In the genomic region with DNA sequence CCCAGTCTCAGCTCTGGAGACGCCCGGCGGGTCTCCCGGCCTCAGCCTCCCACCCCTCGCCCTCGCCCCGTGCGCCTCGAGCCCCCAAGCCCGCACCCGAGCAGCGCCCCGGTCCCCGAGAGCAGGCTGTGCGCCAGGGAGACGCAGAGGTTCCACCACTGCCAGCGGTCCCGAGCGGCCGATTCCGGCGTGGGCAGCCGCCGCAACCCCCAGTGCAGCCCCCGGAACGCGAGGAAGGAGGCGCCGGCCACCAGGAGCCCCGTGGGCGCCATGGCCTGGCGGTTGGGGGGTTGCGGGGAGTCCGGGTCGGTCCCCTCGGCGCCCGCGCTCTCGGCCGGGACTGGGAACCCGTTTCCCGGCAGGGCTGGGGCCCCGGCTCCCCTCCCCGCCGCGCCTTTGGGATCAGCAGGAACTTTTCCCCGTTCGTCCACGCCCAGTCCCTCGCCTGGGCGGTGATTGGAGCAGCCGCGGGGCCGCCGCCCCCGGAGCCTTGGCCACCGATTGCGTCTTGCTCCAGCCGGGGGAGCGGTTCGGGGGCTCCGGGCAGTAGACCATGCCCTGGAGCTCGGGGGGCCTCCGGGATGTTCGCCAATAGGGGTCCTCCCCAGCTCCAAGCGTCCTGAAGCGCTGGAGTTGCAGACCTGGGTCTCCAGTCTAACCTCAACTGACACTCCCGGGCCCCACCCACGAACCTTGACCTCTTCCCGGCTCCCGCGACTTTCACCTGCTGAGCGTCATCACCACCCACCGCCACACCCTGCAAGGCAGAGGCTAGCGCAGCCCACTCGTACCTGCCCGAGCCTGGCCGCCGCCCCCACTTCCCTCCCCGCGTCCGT, we compare ENCODE assay signal across 8 cellular contexts. TPM values are rescaled to one million over a fixed set of nuclear protein-coding genes. Genes with fewer than 3 reads are reported as not detected.
DNase-seq lines count a peak whose midpoint lies in the region; ATAC-seq and TF ChIP-seq lines count a peak whose summit lies in the region.

A gene with protein sequence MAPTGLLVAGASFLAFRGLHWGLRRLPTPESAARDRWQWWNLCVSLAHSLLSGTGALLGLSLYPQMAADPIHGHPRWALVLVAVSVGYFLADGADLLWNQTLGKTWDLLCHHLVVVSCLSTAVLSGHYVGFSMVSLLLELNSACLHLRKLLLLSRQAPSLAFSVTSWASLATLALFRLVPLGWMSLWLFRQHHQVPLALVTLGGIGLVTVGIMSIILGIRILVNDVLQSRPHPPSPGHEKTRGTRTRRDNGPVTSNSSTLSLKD (minus strand): TSS at position 407 of the 836 bp plus-strand sequence. CDS start 135 bp downstream, at position 272.

- H3K9ac ChIP-seq in OCI-LY1 (ENCODE audit: low read length) = no peak within 1 kb of the TSS

- H3K9me3 ChIP-seq in OCI-LY1 (ENCODE audit: low read length) (no peaks in the 10 kb centered on the region), left lung (no peaks in the 10 kb centered on the region)

- TF ChIP-seq CTCF in OCI-LY1 (IDR thresholded peaks at IDR 0.05; ENCODE audit: low read length) = no peak
- TF ChIP-seq CTCF in left lung (IDR thresholded peaks at IDR 0.05) = no peak
- TF ChIP-seq CTCF in subcutaneous adipose tissue (IDR thresholded peaks at IDR 0.05; ENCODE audit: low read depth) = no peak

- H3K27ac ChIP-seq in OCI-LY1 (ENCODE audit: low read depth, low read length, poor library complexity, severe bottlenecking) (no peak within 1 kb of the TSS), left lung (peak within 1 kb of the TSS; percentile 64 to 68)

- H2AFZ ChIP-seq in OCI-LY1 (ENCODE audit: low read length) = no peak within 1 kb of the TSS

- H4K20me1 ChIP-seq in OCI-LY1 (ENCODE audit: insufficient read depth, low read length) = no peaks in the 10 kb centered on the region

- H3K4me2 ChIP-seq in OCI-LY1 (ENCODE audit: low read length) = peak within 1 kb of the TSS; percentile 21; the same call in 1 of the 2 replicates

- H3K9me2 ChIP-seq in OCI-LY1 (ENCODE audit: low read depth, low read length) = no peaks in the 10 kb centered on the region

- H3K79me2 ChIP-seq in OCI-LY1 (ENCODE audit: insufficient read depth, low read length) = no peaks in the 10 kb centered on the region

- H3K4me3 ChIP-seq in OCI-LY1 (ENCODE audit: low read depth, low read length, poor library complexity, severe bottlenecking) (no peak within 1 kb of the TSS), left lung (peak within 1 kb of the TSS; percentile 64 to 73)

- peak; percentile 72 for ATAC-seq in left lung
- ATAC-seq in HG02885 (IDR thresholded peaks at IDR 0.05; ENCODE audit: poor library complexity, unreplicated experiment) = no peak

- H3K36me3 ChIP-seq in OCI-LY1 (ENCODE audit: insufficient read depth, low read length) (no peaks in the 10 kb centered on the region), left lung (peaks cover 0 to 45% of the 10 kb centered on the region in 2 donors)

- H3K4me1 ChIP-seq in OCI-LY1 (ENCODE audit: insufficient read depth, low read length, severe bottlenecking) = peaks cover 9% of the 10 kb centered on the region
- peaks cover 43 to 68% of the 10 kb centered on the region in 2 donors for H3K4me1 ChIP-seq in left lung

- intact Hi-C loops in left lung (cut with DNase I) = no loop called here

- DNase-seq in NCI-H345 (lab: John Stamatoyannopoulos, UW) (peak; percentile 15), NCI-H345 treated with DMSO at 0.1 percent for 48 hours (lab: John Stamatoyannopoulos, UW; ENCODE audit: unreplicated experiment) (no peak), dedifferentiated amniotic fluid mesenchymal stem cell (ENCODE audit: extremely low spot score) (peak; percentile 69), left lung (peak; percentile 76 to 92), SHP77 treated with DMSO at 0.1 percent for 48 hours (lab: John Stamatoyannopoulos, UW) (no peak)

- 0 out of 2 replicates have a peak, but pooled peaks cover 4% of the 10 kb centered on the region for H3F3A ChIP-seq in OCI-LY1 (ENCODE audit: insufficient read depth, low read length)

- peaks cover 4% of the 10 kb centered on the region; the same call in 1 of the 2 replicates for H3K27me3 ChIP-seq in OCI-LY1 (ENCODE audit: insufficient read depth, low read length)
- peaks cover 0 to 16% of the 10 kb centered on the region in 2 donors for H3K27me3 ChIP-seq in left lung

RNA-seq across cellular contexts. Expression of the gene that starts here (rescaled TPM):
- 10 to 100 TPM in 1 of 2 donors, 1 to 10 TPM in 1; 7.3 to 14.4 TPM for total RNA-seq in left lung
- total RNA-seq in subcutaneous adipose tissue = 10 to 100 TPM in 3 of 4 donors, 1 to 10 TPM in 1; 6.3 to 39.4 (median 16.9) TPM

Comparison
In these comparisons a context has a peak if more than half of its experiments do, and no peak if none do; other contexts are left out.
1. DNase-seq: peak in NCI-H345 (single experiment), dedifferentiated amniotic fluid mesenchymal stem cell (single experiment) and left lung (2 of 2); none in NCI-H345 treated with DMSO at 0.1 percent for 48 hours (single experiment) and SHP77 treated with DMSO at 0.1 percent for 48 hours (single experiment).